In the genomic region with DNA sequence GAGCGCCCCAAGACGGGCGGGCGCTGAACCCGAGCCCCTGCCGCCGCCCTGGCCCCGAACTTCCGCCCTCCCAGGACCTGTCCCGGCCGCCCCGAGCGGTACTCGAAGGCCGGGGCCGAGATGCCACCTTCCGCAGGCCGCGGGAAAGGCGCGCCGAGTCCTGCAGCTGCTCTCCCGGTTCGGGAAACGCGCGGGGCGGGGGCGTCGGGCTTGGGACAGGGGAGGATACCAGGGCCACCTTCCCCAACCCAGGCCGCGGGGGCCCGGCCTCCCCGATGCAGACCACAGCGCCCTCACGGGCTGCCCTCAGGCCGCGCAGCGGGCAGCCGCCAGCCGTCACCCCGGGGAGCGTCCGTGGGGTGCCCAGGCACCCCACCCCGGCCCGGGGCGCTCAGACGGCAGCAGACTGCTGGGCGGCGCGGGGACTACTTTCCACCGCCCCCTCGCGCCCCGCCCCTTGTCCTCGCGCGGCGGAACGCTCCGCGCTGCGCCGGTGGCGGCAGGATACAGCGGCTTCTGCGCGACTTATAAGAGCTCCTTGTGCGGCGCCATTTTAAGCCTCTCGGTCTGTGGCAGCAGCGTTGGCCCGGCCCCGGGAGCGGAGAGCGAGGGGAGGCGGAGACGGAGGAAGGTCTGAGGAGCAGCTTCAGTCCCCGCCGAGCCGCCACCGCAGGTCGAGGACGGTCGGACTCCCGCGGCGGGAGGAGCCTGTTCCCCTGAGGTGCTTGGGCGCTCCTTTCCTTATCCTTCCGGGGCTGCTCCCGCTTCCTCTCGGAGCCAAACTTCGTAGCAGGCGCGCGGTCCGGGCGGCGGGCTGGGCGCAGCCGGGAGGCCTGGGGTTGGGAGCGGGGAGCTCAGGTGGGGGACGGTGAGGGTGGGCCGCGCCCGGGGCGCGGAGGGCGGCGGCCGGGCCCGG, we compare ENCODE assay signal across 9 cellular contexts. TPM values are rescaled to one million over a fixed set of nuclear protein-coding genes. Genes with fewer than 3 reads are reported as not detected.
DNase-seq lines count a peak whose midpoint lies in the region; ATAC-seq, FAIRE-seq and TF ChIP-seq lines count a peak whose summit lies in the region.
"Had no signal": no experiment of that assay in that cellular context is flagged by ENCODE, and none has a peak within 500 bp of the region (broad histone marks: within the 10 kb centered on the region; RNA-seq: fewer than 3 reads in every experiment).

A gene (plus strand): TSS at position 556 of the 916 bp plus-strand sequence. CDS start 24,564 bp downstream, outside the sequence.

- ATAC-seq in GM18867 (IDR thresholded peaks at IDR 0.05; ENCODE audit: unreplicated experiment) (peak; percentile 79), HG03108 (IDR thresholded peaks at IDR 0.05; ENCODE audit: unreplicated experiment) (peak; percentile 63)

- POLR2A ChIA-PET in AG04450 (lab: Yijun Ruan, JAX) = interaction anchor here (0.6 to 1.9 kb wide), 37 partner anchors 8 to 948 kb away, joined by 3 to 14 read pairs (median 4); a partner anchor contains a TSS

- H3K27me3 ChIP-seq in AG04450 (ENCODE audit: control insufficient read depth, insufficient read depth, low read length) = no peaks in the 10 kb centered on the region

- TF ChIP-seq CTCF in AG04450 (IDR thresholded peaks at IDR 0.05; ENCODE audit: low read depth, low read length) (no peak), kidney (IDR thresholded peaks at IDR 0.05; ENCODE audit: borderline replicate concordance, extremely low read depth, insufficient read depth) (no peak)

- H3K9me3 ChIP-seq in AG04450 (ENCODE audit: control insufficient read depth, insufficient read depth, low read length) = peaks cover 2% of the 10 kb centered on the region; the same call in 1 of the 2 replicates
- H3K9me3 ChIP-seq in kidney (ENCODE audit: control insufficient read depth in 1 of 2, low read length in 2 of 2) = no peaks in the 10 kb centered on the region

- H3K4me1 ChIP-seq in kidney (ENCODE audit: control insufficient read depth in 1 of 2, insufficient read depth in 1 of 2, low read depth in 1 of 2, low read length in 2 of 2) = peaks cover 4 to 15% of the 10 kb centered on the region in 2 donors

- peak within 1 kb of the TSS; percentile 89 for H3K27ac ChIP-seq in AG04450 (ENCODE audit: low read depth, low read length)
- peak within 1 kb of the TSS; percentile 96 to 97 for H3K27ac ChIP-seq in kidney (ENCODE audit: low read depth in 2 of 2, low read length in 2 of 2)

- peak within 1 kb of the TSS; percentile 94 for H3K4me3 ChIP-seq in AG04450 (ENCODE audit: low read depth, low read length)
- H3K4me3 ChIP-seq in kidney (ENCODE audit: low read length in 2 of 2) = peak within 1 kb of the TSS; percentile 92 to 99

- peak; percentile 94 for DNase-seq in AG04450 (ENCODE audit: low read depth, low spot score)
- peak; percentile 41 for DNase-seq in NCI-H345 treated with DMSO at 0.1 percent for 48 hours (lab: John Stamatoyannopoulos, UW; ENCODE audit: unreplicated experiment)
- DNase-seq in activated CD4-positive, CD25-positive, alpha-beta regulatory T cell treated with anti-CD3 and anti-CD28 coated beads, Interleukin-2, amount 50 U/mL, for 72 hours = peak; percentile 92
- DNase-seq in cerebellar nuclear complex (lab: John Stamatoyannopoulos, UW) = peak; percentile 28 to 46
- DNase-seq in kidney = peak; percentile 97
- peak; percentile 91 for DNase-seq in stimulated activated CD4-positive, alpha-beta T cell treated with anti-CD3 and anti-CD28 coated beads, Interleukin-15, amount 100 ng/mL, for 24 hours

- CTCF ChIA-PET in AG04450 (lab: Charles Lee) = interaction anchor here (0.6 to 1.6 kb wide), 6 partner anchors 112 to 1325 kb away, joined by 3 to 7 read pairs (median 4); no protein-coding TSS in a partner anchor

- no peaks in the 10 kb centered on the region for H3K36me3 ChIP-seq in kidney (ENCODE audit: control insufficient read depth in 1 of 2, insufficient read depth in 2 of 2, low read length in 2 of 2)

- FAIRE-seq in kidney (lab: Jason Lieb, UNC) = no peak
- FAIRE-seq: TTC549 had no signal

- intact Hi-C loops in kidney (cut with DNase I) = no loop called here

- H3K9ac ChIP-seq in kidney (ENCODE audit: low read length in 2 of 2) = peak within 1 kb of the TSS; percentile 80 to 85

RNA-seq across cellular contexts. Expression of the gene that starts here (rescaled TPM):
- polyA plus RNA-seq in AG04450 (2011; rRNA removed) (352 and 453 TPM in 2 replicates), kidney (ENCODE audit: insufficient read depth, low read depth, low replicate concordance) (97.0 TPM)
- polyA minus RNA-seq in AG04450 (2011; rRNA and poly(A)+ RNA removed) = 1,439 and 1,879 TPM in 2 replicates
- 329 TPM for total RNA-seq in kidney

Comparison
In these comparisons a context has a peak if more than half of its experiments do, and no peak if none do; other contexts are left out.
1. Peak in every context shown above with its lines: DNase-seq, ATAC-seq, H3K4me3 ChIP-seq and H3K27ac ChIP-seq.
2. DNase-seq: peak in every context shown above with its lines; median percentile 97 in kidney; 94 in AG04450; 92 in activated CD4-positive, CD25-positive, alpha-beta regulatory T cell treated with anti-CD3 and anti-CD28 coated beads, Interleukin-2, amount 50 U/mL, for 72 hours; 91 in stimulated activated CD4-positive, alpha-beta T cell treated with anti-CD3 and anti-CD28 coated beads, Interleukin-15, amount 100 ng/mL, for 24 hours; 41 in NCI-H345 treated with DMSO at 0.1 percent for 48 hours; 37 in cerebellar nuclear complex.